ENCODE assay signal across 10 cellular contexts in genomic region chr18:23958036-23958435, GRCh38. TPM values are rescaled to one million over a fixed set of nuclear protein-coding genes. Genes with fewer than 3 reads are reported as not detected.
DNase-seq lines count a peak whose midpoint lies in the region; ATAC-seq and TF ChIP-seq lines count a peak whose summit lies in the region.
"Had no signal": no experiment of that assay in that cellular context is flagged by ENCODE, and none has a peak within 500 bp of the region (broad histone marks: within the 10 kb centered on the region; RNA-seq: fewer than 3 reads in every experiment).

No MANE protein-coding gene starts in this region.

- peak; percentile 31 for ATAC-seq in esophagus mucosa
- ATAC-seq in left colon: peak; percentile 22
- peak; percentile 83 to 84 for ATAC-seq in gastrocnemius medialis
- ATAC-seq in GM21737 (IDR thresholded peaks at IDR 0.05; ENCODE audit: unreplicated experiment): no peak
- ATAC-seq: Panc1 had no signal

- H3K4me3 ChIP-seq in LNCaP clone FGC (ENCODE audit: low read depth, low read length) (no peak overlapping the region), gastrocnemius medialis (no peak overlapping the region)

- no peak overlapping the region for H3K27ac ChIP-seq in gastrocnemius medialis

- no peak for TF ChIP-seq POLR2A in gastrocnemius medialis (IDR thresholded peaks at IDR 0.05)

- TF ChIP-seq CTCF in LNCaP clone FGC (IDR thresholded peaks at IDR 0.05; ENCODE audit: control insufficient read depth, extremely low read depth, insufficient read depth) (no peak), gastrocnemius medialis (IDR thresholded peaks at IDR 0.05 in 4 of 5, conservative IDR thresholded peaks at IDR 0.05 in 1 of 5) (no peak)

- no peaks in the 10 kb centered on the region for H3K36me3 ChIP-seq in gastrocnemius medialis

- H3K4me1 ChIP-seq in gastrocnemius medialis: peaks cover 0 to 5% of the 10 kb centered on the region in 2 donors

- DNase-seq in LNCaP clone FGC (ENCODE audit: low read depth) (peak; percentile 42), left colon (peak; percentile 34 to 63), gastrocnemius medialis (peak; percentile 47 to 63), iPS-NIHi7 (ENCODE audit: extremely low spot score) (no peak), SKM-1 treated with dmso at 0.1 percent for 144 hours (lab: John Stamatoyannopoulos, UW; ENCODE audit: unreplicated experiment) (no peak)
- no peak for DNase-seq in activated naive CD4-positive, alpha-beta T cell treated with anti-CD3 and anti-CD28 coated beads, Interleukin-2, amount 50 U/mL, for 16 hours
- DNase-seq: NCI-H345 had no signal

- in situ Hi-C loops in gastrocnemius medialis (cut with MboI; ENCODE audit: low sequenced_read_pairs in 4 of 4): no loop called here

- no peaks in the 10 kb centered on the region for H3K27me3 ChIP-seq in gastrocnemius medialis

- intact Hi-C loops in left colon (cut with DNase I, micrococcal nuclease): no loop called here
- intact Hi-C loops in gastrocnemius medialis (cut with DNase I; ENCODE audit: low total_unique reads): loop anchor here (10.0 kb wide), 1 partner anchor 117 kb away; no protein-coding TSS in a partner anchor

- H3K9me3 ChIP-seq in gastrocnemius medialis: no peaks in the 10 kb centered on the region

RNA-seq across cellular contexts. Expression of gene TTC39C, which starts 56.5 kb away (rescaled TPM):
- 24.6 TPM for total RNA-seq in esophagus mucosa
- 1 to 10 TPM; 8.5 to 8.7 TPM for total RNA-seq in left colon
- 1 to 10 TPM in 3 of 4 donors, under 1 TPM in 1; 0.71 to 1.8 (median 1.5) TPM for total RNA-seq in gastrocnemius medialis

Comparison
In these comparisons a context has a peak if more than half of its experiments do, and no peak if none do; other contexts are left out.
1. DNase-seq: peak in LNCaP clone FGC (single experiment), left colon (2 of 2) and gastrocnemius medialis (2 of 2); none in iPS-NIHi7 (single experiment), activated naive CD4-positive, alpha-beta T cell treated with anti-CD3 and anti-CD28 coated beads, Interleukin-2, amount 50 U/mL, for 16 hours (single experiment) and SKM-1 treated with dmso at 0.1 percent for 144 hours (single experiment).